In genomic region chr2:110906613-110907365, GRCh38 we compare ENCODE assay signal across 9 cellular contexts.
"Had no signal": no experiment of that assay in that cellular context is flagged by ENCODE, and none has a peak within 500 bp of the region (broad histone marks: within the 10 kb centered on the region; RNA-seq: fewer than 3 reads in every experiment).

No MANE protein-coding gene starts in this region.

- H3K4me1 ChIP-seq: HAP-1 had no signal

- ATAC-seq: HCT116 had no signal

- H3K4me3 ChIP-seq: GM23248, HAP-1 had no signal

- DNase-seq: GM23248, H7, HFFc6, IMR-90, KBM-7 had no signal

- H3K9ac ChIP-seq: GM23248, KMS-11 had no signal

- H3K36me3 ChIP-seq: HAP-1 had no signal

- H2AFZ ChIP-seq: GM23248 had no signal

- H3K9me3 ChIP-seq: HAP-1 had no signal

- H3K4me2 ChIP-seq: KMS-11 had no signal

- H3K27ac ChIP-seq: GM23248, HL-60, KMS-11 had no signal
